2 cellular contexts compared by ENCODE assay signal in the genomic region with DNA sequence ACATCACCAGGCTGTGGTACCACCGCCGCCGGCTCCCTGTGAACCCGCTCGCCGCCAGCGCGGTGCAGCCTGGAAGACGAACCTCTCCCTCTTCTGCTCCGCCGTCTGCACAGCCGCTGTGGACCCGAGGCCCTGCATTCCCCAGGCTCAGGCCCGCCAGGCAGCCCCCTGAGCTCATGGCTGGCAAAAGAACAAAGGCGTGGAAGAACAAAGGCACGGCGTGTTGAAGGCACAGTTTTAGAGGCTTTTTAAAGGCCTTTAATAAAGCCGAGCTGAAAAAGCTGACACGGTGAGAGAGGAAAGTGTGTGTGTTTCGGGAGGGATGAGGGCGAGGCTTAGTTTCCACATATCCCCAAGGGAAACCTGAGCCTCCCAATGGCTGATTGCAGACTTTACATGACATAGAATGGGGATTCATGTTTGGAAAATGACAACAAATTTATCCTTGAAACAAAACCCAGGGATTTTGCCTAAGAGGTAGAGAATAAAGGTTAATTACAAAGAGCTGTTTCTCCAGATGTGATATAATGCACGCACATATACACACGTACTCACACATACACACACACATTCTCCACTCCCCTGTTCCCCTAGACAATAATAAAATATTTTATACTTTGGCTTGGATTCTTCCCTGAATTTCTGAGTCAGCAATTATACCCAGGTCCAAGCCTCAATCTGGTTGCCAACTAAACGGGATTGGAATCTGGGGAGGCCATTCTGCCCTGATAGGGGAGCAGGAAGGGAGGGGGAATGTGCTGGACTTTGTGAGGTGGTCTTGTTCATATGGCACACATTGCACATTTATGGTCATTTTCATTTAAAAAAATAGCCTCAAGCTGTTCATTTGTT.
TF ChIP-seq lines count a peak whose summit lies in the region.

No MANE protein-coding gene starts in this region.

TF ChIP-seq in H1, 55 proteins besides CTCF, POLR2A, EP300 and RAD21 (continues in another document):
- no peak for TF ChIP-seq HDAC6 (IDR thresholded peaks at IDR 0.05; ENCODE audit: low read depth, low read length)
- peak; percentile 68 for TF ChIP-seq TEAD4 (IDR thresholded peaks at IDR 0.05; ENCODE audit: low read depth, low read length)
- TF ChIP-seq, protein P1, sequence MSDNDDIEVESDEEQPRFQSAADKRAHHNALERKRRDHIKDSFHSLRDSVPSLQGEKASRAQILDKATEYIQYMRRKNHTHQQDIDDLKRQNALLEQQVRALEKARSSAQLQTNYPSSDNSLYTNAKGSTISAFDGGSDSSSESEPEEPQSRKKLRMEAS (IDR thresholded peaks at IDR 0.05): peak; percentile 64
- 0 out of 2 replicates have a peak, but pooled peaks have one; percentile 4 for TF ChIP-seq MAFK (IDR thresholded peaks at IDR 0.05; ENCODE audit: low read depth, low read length)
- TF ChIP-seq, protein P2, sequence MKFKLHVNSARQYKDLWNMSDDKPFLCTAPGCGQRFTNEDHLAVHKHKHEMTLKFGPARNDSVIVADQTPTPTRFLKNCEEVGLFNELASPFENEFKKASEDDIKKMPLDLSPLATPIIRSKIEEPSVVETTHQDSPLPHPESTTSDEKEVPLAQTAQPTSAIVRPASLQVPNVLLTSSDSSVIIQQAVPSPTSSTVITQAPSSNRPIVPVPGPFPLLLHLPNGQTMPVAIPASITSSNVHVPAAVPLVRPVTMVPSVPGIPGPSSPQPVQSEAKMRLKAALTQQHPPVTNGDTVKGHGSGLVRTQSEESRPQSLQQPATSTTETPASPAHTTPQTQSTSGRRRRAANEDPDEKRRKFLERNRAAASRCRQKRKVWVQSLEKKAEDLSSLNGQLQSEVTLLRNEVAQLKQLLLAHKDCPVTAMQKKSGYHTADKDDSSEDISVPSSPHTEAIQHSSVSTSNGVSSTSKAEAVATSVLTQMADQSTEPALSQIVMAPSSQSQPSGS (IDR thresholded peaks at IDR 0.05; ENCODE audit: low read length): no peak
- TF ChIP-seq CHD7 (IDR thresholded peaks at IDR 0.05; ENCODE audit: insufficient replicate concordance, low read length): no peak
- TF ChIP-seq NRF1 (IDR thresholded peaks at IDR 0.05; ENCODE audit: low read depth, low read length): no peak
- TF ChIP-seq YY1 (IDR thresholded peaks at IDR 0.05; ENCODE audit: low read depth, low read length): 0 out of 2 replicates have a peak, but pooled peaks have one; percentile 14
- TF ChIP-seq RBBP5 (IDR thresholded peaks at IDR 0.05; ENCODE audit: borderline replicate concordance, low read depth, low read length): no peak
- TF ChIP-seq CHD2 (IDR thresholded peaks at IDR 0.05; ENCODE audit: low read length): no peak
- no peak for TF ChIP-seq TCF12 (IDR thresholded peaks at IDR 0.05; ENCODE audit: low read depth, low read length)

TF ChIP-seq in HepG2, 621 proteins besides CTCF, POLR2A, EP300 and RAD21:
- TF ChIP-seq ZBTB33 (CRISPR knock-in tag; IDR thresholded peaks at IDR 0.05) (peak; percentile 54; the same call in 1 of the 2 replicates), MAFK (conservative IDR thresholded peaks at IDR 0.05 in 1 of 2, IDR thresholded peaks at IDR 0.05 in 1 of 2; ENCODE audit: low read length in 2 of 2) (peak; percentile 88 to 95), ZNF557 (CRISPR knock-in tag; IDR thresholded peaks at IDR 0.05) (no peak), MAFF (IDR thresholded peaks at IDR 0.05; ENCODE audit: low read depth, low read length) (peak; percentile 90)
TF ChIP-seq in HepG2: peak in this region for 3.
